ENCODE assay signal across 3 cellular contexts in the genomic region with DNA sequence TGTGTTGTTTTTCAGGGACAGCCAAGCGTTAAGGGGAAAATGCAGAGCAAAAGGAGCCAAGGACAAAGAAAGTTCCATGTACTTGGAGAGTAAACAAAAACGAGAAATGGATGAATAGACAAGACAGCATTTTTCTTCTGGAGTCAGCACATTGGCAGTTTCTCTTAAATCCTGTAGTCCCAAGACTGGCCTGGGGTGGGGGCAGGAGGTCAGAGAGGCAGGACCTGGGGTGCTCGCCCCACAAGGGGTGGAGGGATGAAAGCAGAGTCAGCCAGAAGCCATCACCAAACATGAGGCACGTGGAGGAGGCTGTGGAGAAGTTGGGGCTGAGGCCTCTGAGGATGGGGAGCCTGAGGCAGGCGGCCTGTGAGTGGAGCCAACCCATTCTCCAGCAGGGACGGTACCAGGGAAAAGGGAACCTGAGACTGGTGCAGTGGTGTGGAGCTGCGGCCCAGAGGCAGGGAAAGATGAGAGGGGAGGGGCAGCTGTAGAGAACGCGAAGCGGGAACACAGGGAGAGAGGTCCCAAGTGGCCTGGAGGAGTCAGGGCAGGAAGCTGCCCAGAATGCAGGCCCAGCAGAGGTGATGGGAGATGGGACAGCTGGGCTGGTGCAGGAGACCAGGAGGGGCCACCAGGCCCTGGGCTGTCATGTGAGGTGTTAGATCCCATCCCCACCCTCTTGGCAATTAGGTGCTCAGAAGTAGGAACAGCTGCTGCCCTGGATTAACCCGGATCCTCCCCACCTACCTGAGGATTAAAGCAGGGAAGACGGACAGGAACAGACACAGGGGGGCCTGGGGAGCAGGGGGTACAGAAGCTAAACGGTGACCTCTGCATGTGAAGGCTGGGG.
TF ChIP-seq lines count a peak whose summit lies in the region.

No MANE protein-coding gene starts in this region.

TF ChIP-seq in GM23338, 12 proteins besides CTCF, POLR2A, EP300 and RAD21 (continued from another document):
- TF ChIP-seq, protein P1, sequence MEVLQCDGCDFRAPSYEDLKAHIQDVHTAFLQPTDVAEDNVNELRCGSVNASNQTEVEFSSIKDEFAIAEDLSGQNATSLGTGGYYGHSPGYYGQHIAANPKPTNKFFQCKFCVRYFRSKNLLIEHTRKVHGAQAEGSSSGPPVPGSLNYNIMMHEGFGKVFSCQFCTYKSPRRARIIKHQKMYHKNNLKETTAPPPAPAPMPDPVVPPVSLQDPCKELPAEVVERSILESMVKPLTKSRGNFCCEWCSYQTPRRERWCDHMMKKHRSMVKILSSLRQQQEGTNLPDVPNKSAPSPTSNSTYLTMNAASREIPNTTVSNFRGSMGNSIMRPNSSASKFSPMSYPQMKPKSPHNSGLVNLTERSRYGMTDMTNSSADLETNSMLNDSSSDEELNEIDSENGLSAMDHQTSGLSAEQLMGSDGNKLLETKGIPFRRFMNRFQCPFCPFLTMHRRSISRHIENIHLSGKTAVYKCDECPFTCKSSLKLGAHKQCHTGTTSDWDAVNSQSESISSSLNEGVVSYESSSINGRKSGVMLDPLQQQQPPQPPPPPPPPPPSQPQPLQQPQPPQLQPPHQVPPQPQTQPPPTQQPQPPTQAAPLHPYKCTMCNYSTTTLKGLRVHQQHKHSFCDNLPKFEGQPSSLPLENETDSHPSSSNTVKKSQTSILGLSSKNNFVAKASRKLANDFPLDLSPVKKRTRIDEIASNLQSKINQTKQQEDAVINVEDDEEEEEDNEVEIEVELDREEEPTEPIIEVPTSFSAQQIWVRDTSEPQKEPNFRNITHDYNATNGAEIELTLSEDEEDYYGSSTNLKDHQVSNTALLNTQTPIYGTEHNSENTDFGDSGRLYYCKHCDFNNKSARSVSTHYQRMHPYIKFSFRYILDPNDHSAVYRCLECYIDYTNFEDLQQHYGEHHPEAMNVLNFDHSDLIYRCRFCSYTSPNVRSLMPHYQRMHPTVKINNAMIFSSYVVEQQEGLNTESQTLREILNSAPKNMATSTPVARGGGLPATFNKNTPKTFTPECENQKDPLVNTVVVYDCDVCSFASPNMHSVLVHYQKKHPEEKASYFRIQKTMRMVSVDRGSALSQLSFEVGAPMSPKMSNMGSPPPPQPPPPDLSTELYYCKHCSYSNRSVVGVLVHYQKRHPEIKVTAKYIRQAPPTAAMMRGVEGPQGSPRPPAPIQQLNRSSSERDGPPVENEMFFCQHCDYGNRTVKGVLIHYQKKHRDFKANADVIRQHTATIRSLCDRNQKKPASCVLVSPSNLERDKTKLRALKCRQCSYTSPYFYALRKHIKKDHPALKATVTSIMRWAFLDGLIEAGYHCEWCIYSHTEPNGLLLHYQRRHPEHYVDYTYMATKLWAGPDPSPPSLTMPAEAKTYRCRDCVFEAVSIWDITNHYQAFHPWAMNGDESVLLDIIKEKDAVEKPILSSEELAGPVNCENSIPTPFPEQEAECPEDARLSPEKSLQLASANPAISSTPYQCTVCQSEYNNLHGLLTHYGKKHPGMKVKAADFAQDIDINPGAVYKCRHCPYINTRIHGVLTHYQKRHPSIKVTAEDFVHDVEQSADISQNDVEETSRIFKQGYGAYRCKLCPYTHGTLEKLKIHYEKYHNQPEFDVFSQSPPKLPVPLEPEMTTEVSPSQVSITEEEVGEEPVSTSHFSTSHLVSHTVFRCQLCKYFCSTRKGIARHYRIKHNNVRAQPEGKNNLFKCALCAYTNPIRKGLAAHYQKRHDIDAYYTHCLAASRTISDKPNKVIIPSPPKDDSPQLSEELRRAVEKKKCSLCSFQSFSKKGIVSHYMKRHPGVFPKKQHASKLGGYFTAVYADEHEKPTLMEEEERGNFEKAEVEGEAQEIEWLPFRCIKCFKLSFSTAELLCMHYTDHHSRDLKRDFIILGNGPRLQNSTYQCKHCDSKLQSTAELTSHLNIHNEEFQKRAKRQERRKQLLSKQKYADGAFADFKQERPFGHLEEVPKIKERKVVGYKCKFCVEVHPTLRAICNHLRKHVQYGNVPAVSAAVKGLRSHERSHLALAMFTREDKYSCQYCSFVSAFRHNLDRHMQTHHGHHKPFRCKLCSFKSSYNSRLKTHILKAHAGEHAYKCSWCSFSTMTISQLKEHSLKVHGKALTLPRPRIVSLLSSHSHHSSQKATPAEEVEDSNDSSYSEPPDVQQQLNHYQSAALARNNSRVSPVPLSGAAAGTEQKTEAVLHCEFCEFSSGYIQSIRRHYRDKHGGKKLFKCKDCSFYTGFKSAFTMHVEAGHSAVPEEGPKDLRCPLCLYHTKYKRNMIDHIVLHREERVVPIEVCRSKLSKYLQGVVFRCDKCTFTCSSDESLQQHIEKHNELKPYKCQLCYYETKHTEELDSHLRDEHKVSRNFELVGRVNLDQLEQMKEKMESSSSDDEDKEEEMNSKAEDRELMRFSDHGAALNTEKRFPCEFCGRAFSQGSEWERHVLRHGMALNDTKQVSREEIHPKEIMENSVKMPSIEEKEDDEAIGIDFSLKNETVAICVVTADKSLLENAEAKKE (CRISPR knock-in tag; IDR thresholded peaks at IDR 0.05) = no peak

TF ChIP-seq in neural cell, 6 proteins besides CTCF, POLR2A, EP300 and RAD21 (continued from another document):
- TF ChIP-seq EZH2 (IDR thresholded peaks at IDR 0.05; ENCODE audit: borderline replicate concordance, insufficient read depth, low read length, poor library complexity, severe bottlenecking) (no peak), MXI1 (conservative IDR thresholded peaks at IDR 0.05; ENCODE audit: poor library complexity, severe bottlenecking) (no peak)
- TF ChIP-seq, protein P2, sequence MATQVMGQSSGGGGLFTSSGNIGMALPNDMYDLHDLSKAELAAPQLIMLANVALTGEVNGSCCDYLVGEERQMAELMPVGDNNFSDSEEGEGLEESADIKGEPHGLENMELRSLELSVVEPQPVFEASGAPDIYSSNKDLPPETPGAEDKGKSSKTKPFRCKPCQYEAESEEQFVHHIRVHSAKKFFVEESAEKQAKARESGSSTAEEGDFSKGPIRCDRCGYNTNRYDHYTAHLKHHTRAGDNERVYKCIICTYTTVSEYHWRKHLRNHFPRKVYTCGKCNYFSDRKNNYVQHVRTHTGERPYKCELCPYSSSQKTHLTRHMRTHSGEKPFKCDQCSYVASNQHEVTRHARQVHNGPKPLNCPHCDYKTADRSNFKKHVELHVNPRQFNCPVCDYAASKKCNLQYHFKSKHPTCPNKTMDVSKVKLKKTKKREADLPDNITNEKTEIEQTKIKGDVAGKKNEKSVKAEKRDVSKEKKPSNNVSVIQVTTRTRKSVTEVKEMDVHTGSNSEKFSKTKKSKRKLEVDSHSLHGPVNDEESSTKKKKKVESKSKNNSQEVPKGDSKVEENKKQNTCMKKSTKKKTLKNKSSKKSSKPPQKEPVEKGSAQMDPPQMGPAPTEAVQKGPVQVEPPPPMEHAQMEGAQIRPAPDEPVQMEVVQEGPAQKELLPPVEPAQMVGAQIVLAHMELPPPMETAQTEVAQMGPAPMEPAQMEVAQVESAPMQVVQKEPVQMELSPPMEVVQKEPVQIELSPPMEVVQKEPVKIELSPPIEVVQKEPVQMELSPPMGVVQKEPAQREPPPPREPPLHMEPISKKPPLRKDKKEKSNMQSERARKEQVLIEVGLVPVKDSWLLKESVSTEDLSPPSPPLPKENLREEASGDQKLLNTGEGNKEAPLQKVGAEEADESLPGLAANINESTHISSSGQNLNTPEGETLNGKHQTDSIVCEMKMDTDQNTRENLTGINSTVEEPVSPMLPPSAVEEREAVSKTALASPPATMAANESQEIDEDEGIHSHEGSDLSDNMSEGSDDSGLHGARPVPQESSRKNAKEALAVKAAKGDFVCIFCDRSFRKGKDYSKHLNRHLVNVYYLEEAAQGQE (IDR thresholded peaks at IDR 0.05; ENCODE audit: borderline replicate concordance) = no peak

TF ChIP-seq in WTC11, 78 proteins besides CTCF, POLR2A, EP300 and RAD21 (continued from another document):
- TF ChIP-seq, protein P3, sequence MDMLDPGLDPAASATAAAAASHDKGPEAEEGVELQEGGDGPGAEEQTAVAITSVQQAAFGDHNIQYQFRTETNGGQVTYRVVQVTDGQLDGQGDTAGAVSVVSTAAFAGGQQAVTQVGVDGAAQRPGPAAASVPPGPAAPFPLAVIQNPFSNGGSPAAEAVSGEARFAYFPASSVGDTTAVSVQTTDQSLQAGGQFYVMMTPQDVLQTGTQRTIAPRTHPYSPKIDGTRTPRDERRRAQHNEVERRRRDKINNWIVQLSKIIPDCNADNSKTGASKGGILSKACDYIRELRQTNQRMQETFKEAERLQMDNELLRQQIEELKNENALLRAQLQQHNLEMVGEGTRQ (CRISPR knock-in tag; IDR thresholded peaks at IDR 0.05) = no peak
- TF ChIP-seq, protein P4, sequence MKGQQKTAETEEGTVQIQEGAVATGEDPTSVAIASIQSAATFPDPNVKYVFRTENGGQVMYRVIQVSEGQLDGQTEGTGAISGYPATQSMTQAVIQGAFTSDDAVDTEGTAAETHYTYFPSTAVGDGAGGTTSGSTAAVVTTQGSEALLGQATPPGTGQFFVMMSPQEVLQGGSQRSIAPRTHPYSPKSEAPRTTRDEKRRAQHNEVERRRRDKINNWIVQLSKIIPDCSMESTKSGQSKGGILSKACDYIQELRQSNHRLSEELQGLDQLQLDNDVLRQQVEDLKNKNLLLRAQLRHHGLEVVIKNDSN (CRISPR knock-in tag; IDR thresholded peaks at IDR 0.05) = no peak
- TF ChIP-seq KAT7 (CRISPR knock-in tag; IDR thresholded peaks at IDR 0.05; ENCODE audit: borderline replicate concordance) (no peak), RELA (CRISPR knock-in tag; IDR thresholded peaks at IDR 0.05; ENCODE audit: borderline replicate concordance) (no peak), SMAD3 (CRISPR knock-in tag; IDR thresholded peaks at IDR 0.05; ENCODE audit: borderline replicate concordance) (no peak), HMGA2 (CRISPR knock-in tag; IDR thresholded peaks at IDR 0.05) (no peak), CREB1 (CRISPR knock-in tag; IDR thresholded peaks at IDR 0.05) (no peak), ZNF263 (CRISPR knock-in tag; IDR thresholded peaks at IDR 0.05; ENCODE audit: low read depth) (no peak), ZNF121 (CRISPR knock-in tag; IDR thresholded peaks at IDR 0.05) (no peak), RORB (CRISPR knock-in tag; IDR thresholded peaks at IDR 0.05) (no peak), FOXJ3 (CRISPR knock-in tag; IDR thresholded peaks at IDR 0.05; ENCODE audit: borderline replicate concordance) (no peak), TEAD1 (CRISPR knock-in tag; IDR thresholded peaks at IDR 0.05) (no peak)
- TF ChIP-seq, protein P5, sequence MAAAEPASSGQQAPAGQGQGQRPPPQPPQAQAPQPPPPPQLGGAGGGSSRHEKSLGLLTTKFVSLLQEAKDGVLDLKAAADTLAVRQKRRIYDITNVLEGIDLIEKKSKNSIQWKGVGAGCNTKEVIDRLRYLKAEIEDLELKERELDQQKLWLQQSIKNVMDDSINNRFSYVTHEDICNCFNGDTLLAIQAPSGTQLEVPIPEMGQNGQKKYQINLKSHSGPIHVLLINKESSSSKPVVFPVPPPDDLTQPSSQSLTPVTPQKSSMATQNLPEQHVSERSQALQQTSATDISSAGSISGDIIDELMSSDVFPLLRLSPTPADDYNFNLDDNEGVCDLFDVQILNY (CRISPR knock-in tag; IDR thresholded peaks at IDR 0.05) = no peak
- TF ChIP-seq, protein P6, sequence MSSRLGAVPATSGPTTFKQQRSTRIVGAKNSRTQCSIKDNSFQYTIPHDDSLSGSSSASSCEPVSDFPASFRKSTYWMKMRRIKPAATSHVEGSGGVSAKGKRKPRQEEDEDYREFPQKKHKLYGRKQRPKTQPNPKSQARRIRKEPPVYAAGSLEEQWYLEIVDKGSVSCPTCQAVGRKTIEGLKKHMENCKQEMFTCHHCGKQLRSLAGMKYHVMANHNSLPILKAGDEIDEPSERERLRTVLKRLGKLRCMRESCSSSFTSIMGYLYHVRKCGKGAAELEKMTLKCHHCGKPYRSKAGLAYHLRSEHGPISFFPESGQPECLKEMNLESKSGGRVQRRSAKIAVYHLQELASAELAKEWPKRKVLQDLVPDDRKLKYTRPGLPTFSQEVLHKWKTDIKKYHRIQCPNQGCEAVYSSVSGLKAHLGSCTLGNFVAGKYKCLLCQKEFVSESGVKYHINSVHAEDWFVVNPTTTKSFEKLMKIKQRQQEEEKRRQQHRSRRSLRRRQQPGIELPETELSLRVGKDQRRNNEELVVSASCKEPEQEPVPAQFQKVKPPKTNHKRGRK (CRISPR knock-in tag; IDR thresholded peaks at IDR 0.05; ENCODE audit: borderline replicate concordance) = no peak
